Comparison of ENCODE assay signal across 18 cellular contexts in genomic region chr9:5511935-5512580, GRCh38. TPM values are rescaled to one million over a fixed set of nuclear protein-coding genes. Genes with fewer than 3 reads are reported as not detected.
A peak's percentile ranks its signal among the peaks of the same experiment; 100 is the strongest.
DNase-seq lines count a peak whose midpoint lies in the region; ATAC-seq and TF ChIP-seq lines count a peak whose summit lies in the region.
"Had no signal": no experiment of that assay in that cellular context is flagged by ENCODE, and none has a peak within 500 bp of the region (broad histone marks: within the 10 kb centered on the region; RNA-seq: fewer than 3 reads in every experiment).

No MANE protein-coding gene starts in this region.

- TF ChIP-seq CTCF in left ventricle myocardium inferior (IDR thresholded peaks at IDR 0.05; ENCODE audit: borderline replicate concordance), result no peak
- no peak for TF ChIP-seq CTCF in PC-9 (conservative IDR thresholded peaks at IDR 0.05)
- no peak for TF ChIP-seq CTCF in epithelial cell of esophagus (IDR thresholded peaks at IDR 0.05; ENCODE audit: insufficient read depth, low read depth, low read length, missing control alignments)
- no peak for TF ChIP-seq CTCF in upper lobe of right lung (IDR thresholded peaks at IDR 0.05)
- no peak for TF ChIP-seq CTCF in osteocyte (IDR thresholded peaks at IDR 0.05)

- H3K27me3 Mint-ChIP-seq in osteocyte (ENCODE audit: unreplicated experiment), result no peaks in the 10 kb centered on the region
- H3K27me3 Mint-ChIP-seq: type B pancreatic cell had no signal

- H3K4me3 ChIP-seq in left ventricle myocardium inferior (peak overlapping the region; percentile 57), PC-9 (peak overlapping the region; percentile 53; the same call in 1 of the 2 replicates), epithelial cell of esophagus (ENCODE audit: low read length) (no peak overlapping the region), upper lobe of right lung (peak overlapping the region; percentile 39)

- H3K79me2 ChIP-seq in PC-9 (ENCODE audit: low read depth), result no peaks in the 10 kb centered on the region

- H3K27me3 ChIP-seq in left ventricle myocardium inferior (ENCODE audit: low read depth) (no peaks in the 10 kb centered on the region), PC-9 (ENCODE audit: insufficient read depth, low read depth) (no peaks in the 10 kb centered on the region), upper lobe of right lung (no peaks in the 10 kb centered on the region)

- H3K36me3 ChIP-seq in left ventricle myocardium inferior, result no peaks in the 10 kb centered on the region
- no peaks in the 10 kb centered on the region for H3K36me3 ChIP-seq in PC-9 (ENCODE audit: low read depth)
- H3K36me3 ChIP-seq in upper lobe of right lung, result no peaks in the 10 kb centered on the region

- peak overlapping the region; percentile 83 for H3K27ac ChIP-seq in left ventricle myocardium inferior (replicated peaks)
- H3K27ac ChIP-seq in PC-9, result peak overlapping the region; percentile 90
- no peak overlapping the region for H3K27ac ChIP-seq in upper lobe of right lung
- H3K27ac ChIP-seq: C4-2B, VCaP had no signal

- ATAC-seq in left ventricle myocardium superior, result no peak
- ATAC-seq in upper lobe of right lung, result no peak
- ATAC-seq in HG02798 (IDR thresholded peaks at IDR 0.05; ENCODE audit: poor library complexity, unreplicated experiment), result no peak

- no TSS peak for BruUV-seq in PC-9 (replicated peaks; lab: Mats Ljungman, UMichigan)

- DNase-seq in left ventricle myocardium inferior, result no peak
- no peak for DNase-seq in left ventricle myocardium superior
- DNase-seq in PC-9, result no peak
- DNase-seq in epithelial cell of esophagus (ENCODE audit: low read depth), result peak; percentile 43
- no peak for DNase-seq in upper lobe of right lung
- no peak for DNase-seq in activated effector memory CD4-positive, alpha-beta T cell treated with anti-CD3 and anti-CD28 coated beads, Interleukin-2, amount 50 U/mL, for 16 hours
- no peak for DNase-seq in osteocyte (ENCODE audit: extremely low spot score, unreplicated experiment)
- DNase-seq: activated naive CD4-positive, alpha-beta T cell; cortex of kidney; H7; hippocampal formation; KG1; NCI-H2081; RPMI8226 had no signal

- peak overlapping the region; percentile 82 for H3K4me2 ChIP-seq in PC-9

- H3K4me3 Mint-ChIP-seq in osteocyte (ENCODE audit: unreplicated experiment), result no peak overlapping the region
- H3K4me3 Mint-ChIP-seq: type B pancreatic cell had no signal

- no peaks in the 10 kb centered on the region for H3K9me2 ChIP-seq in PC-9 (ENCODE audit: insufficient read depth)

- peaks cover 2% of the 10 kb centered on the region for H3K36me3 Mint-ChIP-seq in osteocyte (ENCODE audit: unreplicated experiment)
- H3K36me3 Mint-ChIP-seq: type B pancreatic cell had no signal

- H3K4me1 Mint-ChIP-seq in osteocyte (ENCODE audit: unreplicated experiment), result peaks cover 38% of the 10 kb centered on the region

- peaks cover 1% of the 10 kb centered on the region for H3K9me3 Mint-ChIP-seq in osteocyte (ENCODE audit: unreplicated experiment)
- H3K9me3 Mint-ChIP-seq: type B pancreatic cell had no signal

- H3F3A ChIP-seq in PC-9 (ENCODE audit: insufficient read depth, low read depth), result peaks cover 27% of the 10 kb centered on the region

- no peak overlapping the region for H3K27ac Mint-ChIP-seq in osteocyte (ENCODE audit: unreplicated experiment)
- H3K27ac Mint-ChIP-seq: type B pancreatic cell had no signal

- POLR2A ChIA-PET in PC-9 (lab: Charles Lee; ENCODE audit: unreplicated experiment), result no interaction called here

- H4K20me1 ChIP-seq in PC-9 (ENCODE audit: insufficient read depth), result no peaks in the 10 kb centered on the region

- H3K4me1 ChIP-seq in left ventricle myocardium inferior, result peaks cover 64% of the 10 kb centered on the region
- H3K4me1 ChIP-seq in PC-9 (replicated peaks; ENCODE audit: insufficient read depth), result peaks cover 46% of the 10 kb centered on the region
- H3K4me1 ChIP-seq in upper lobe of right lung, result peaks cover 15% of the 10 kb centered on the region

- H3K9me3 ChIP-seq in left ventricle myocardium inferior (replicated peaks), result no peaks in the 10 kb centered on the region
- H3K9me3 ChIP-seq in PC-9 (ENCODE audit: insufficient read depth, low read depth), result no peaks in the 10 kb centered on the region
- H3K9me3 ChIP-seq in upper lobe of right lung, result no peaks in the 10 kb centered on the region

- CTCF ChIA-PET in PC-9 (lab: Charles Lee), result no interaction called here

- H2AFZ ChIP-seq in PC-9, result no peak overlapping the region

- intact Hi-C loops in left ventricle myocardium inferior (cut with micrococcal nuclease) (no loop called here), left ventricle myocardium superior (cut with micrococcal nuclease) (no loop called here), PC-9 (cut with micrococcal nuclease; ENCODE audit: unreplicated experiment) (loop anchor here (2.0 kb wide), 1 partner anchor 63 kb away; no protein-coding TSS in a partner anchor), upper lobe of right lung (cut with DNase I) (no loop called here)

RNA-seq across cellular contexts. Expression of gene PDCD1LG2, which starts 1.7 kb away (rescaled TPM):
- total RNA-seq in left ventricle myocardium inferior (2.0 TPM), left ventricle myocardium superior (2.3 TPM), PC-9 (2021) (0.55 and 1.4 TPM in 2 replicates), upper lobe of right lung (6.3 TPM), osteocyte (1.7 TPM in 2 replicates)
- total RNA-seq: H7 had no signal
